In the genomic region with DNA sequence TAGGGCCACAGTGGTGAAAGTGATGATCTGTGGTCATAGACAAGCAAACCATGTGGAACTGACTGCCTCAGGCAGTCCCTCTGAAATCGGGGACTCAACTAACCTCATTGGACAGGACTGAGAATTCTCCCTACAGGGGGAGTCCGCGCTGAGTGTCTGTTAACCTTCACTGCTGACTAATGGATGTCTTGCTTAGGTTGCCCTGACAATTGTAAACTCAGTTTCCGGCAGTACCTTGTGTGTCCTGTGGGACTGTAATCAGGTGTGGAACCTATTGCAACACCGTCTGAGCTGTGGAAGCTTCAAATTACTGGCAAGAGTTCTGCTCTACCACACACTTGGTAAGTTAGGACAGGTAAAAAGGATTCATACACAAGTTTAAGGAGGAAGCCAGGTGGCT, we compare ENCODE assay signal across 1 cellular context.
TF ChIP-seq lines count a peak whose summit lies in the region.

No MANE protein-coding gene starts in this region.

TF ChIP-seq in GM12878, 131 proteins besides CTCF, POLR2A, EP300 and RAD21:
- no peak for TF ChIP-seq HDGF (IDR thresholded peaks at IDR 0.05)
- TF ChIP-seq MEF2A (IDR thresholded peaks at IDR 0.05; ENCODE audit: insufficient read depth, low read depth, low read length), result no peak
- no peak for TF ChIP-seq TCF3 (IDR thresholded peaks at IDR 0.05; ENCODE audit: borderline replicate concordance, insufficient read depth, low read depth, low read length)
- no peak for TF ChIP-seq CREB1 (IDR thresholded peaks at IDR 0.05; ENCODE audit: low read depth)
- no peak for TF ChIP-seq SMAD1 (IDR thresholded peaks at IDR 0.05; ENCODE audit: low read depth, partially characterized antibody)
- no peak for TF ChIP-seq SREBF2 (IDR thresholded peaks at IDR 0.05; ENCODE audit: low read length)
- TF ChIP-seq, protein P1, sequence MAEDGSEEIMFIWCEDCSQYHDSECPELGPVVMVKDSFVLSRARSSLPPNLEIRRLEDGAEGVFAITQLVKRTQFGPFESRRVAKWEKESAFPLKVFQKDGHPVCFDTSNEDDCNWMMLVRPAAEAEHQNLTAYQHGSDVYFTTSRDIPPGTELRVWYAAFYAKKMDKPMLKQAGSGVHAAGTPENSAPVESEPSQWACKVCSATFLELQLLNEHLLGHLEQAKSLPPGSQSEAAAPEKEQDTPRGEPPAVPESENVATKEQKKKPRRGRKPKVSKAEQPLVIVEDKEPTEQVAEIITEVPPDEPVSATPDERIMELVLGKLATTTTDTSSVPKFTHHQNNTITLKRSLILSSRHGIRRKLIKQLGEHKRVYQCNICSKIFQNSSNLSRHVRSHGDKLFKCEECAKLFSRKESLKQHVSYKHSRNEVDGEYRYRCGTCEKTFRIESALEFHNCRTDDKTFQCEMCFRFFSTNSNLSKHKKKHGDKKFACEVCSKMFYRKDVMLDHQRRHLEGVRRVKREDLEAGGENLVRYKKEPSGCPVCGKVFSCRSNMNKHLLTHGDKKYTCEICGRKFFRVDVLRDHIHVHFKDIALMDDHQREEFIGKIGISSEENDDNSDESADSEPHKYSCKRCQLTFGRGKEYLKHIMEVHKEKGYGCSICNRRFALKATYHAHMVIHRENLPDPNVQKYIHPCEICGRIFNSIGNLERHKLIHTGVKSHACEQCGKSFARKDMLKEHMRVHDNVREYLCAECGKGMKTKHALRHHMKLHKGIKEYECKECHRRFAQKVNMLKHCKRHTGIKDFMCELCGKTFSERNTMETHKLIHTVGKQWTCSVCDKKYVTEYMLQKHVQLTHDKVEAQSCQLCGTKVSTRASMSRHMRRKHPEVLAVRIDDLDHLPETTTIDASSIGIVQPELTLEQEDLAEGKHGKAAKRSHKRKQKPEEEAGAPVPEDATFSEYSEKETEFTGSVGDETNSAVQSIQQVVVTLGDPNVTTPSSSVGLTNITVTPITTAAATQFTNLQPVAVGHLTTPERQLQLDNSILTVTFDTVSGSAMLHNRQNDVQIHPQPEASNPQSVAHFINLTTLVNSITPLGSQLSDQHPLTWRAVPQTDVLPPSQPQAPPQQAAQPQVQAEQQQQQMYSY (CRISPR knock-in tag; IDR thresholded peaks at IDR 0.05), result no peak
- TF ChIP-seq RB1 (IDR thresholded peaks at IDR 0.05; ENCODE audit: borderline replicate concordance), result no peak
- TF ChIP-seq NBN (IDR thresholded peaks at IDR 0.05), result no peak
- TF ChIP-seq REST (IDR thresholded peaks at IDR 0.05; ENCODE audit: low read depth, low read length), result no peak
- no peak for TF ChIP-seq NFXL1 (IDR thresholded peaks at IDR 0.05; ENCODE audit: borderline replicate concordance)
- no peak for TF ChIP-seq ZNF622 (IDR thresholded peaks at IDR 0.05)
- TF ChIP-seq, protein P2, sequence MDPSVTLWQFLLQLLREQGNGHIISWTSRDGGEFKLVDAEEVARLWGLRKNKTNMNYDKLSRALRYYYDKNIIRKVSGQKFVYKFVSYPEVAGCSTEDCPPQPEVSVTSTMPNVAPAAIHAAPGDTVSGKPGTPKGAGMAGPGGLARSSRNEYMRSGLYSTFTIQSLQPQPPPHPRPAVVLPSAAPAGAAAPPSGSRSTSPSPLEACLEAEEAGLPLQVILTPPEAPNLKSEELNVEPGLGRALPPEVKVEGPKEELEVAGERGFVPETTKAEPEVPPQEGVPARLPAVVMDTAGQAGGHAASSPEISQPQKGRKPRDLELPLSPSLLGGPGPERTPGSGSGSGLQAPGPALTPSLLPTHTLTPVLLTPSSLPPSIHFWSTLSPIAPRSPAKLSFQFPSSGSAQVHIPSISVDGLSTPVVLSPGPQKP (IDR thresholded peaks at IDR 0.05; ENCODE audit: low read depth, low read length), result no peak
- TF ChIP-seq SIX5 (IDR thresholded peaks at IDR 0.05; ENCODE audit: low read depth, low read length, severe bottlenecking), result no peak
